Comparison of ENCODE assay signal across 17 cellular contexts in genomic region chr1:54651608-54652007, GRCh38. TPM values are rescaled to one million over a fixed set of nuclear protein-coding genes. Genes with fewer than 3 reads are reported as not detected.
A peak's percentile ranks its signal among the peaks of the same experiment; 100 is the strongest.
DNase-seq lines count a peak whose midpoint lies in the region; ATAC-seq and TF ChIP-seq lines count a peak whose summit lies in the region.
"Had no signal": no experiment of that assay in that cellular context is flagged by ENCODE, and none has a peak within 500 bp of the region (broad histone marks: within the 10 kb centered on the region; RNA-seq: fewer than 3 reads in every experiment).

No MANE protein-coding gene starts in this region.

- intact Hi-C loops in CD14-positive monocyte (cut with micrococcal nuclease) = no loop called here
- intact Hi-C loops in tibial artery (cut with DNase I; ENCODE audit: low total_unique reads) = no loop called here

- H3K27ac ChIP-seq in HL-60 (replicated peaks) = peak overlapping the region; percentile 79
- peak overlapping the region; percentile 77 for H3K27ac ChIP-seq in neutrophil
- no peak overlapping the region for H3K27ac ChIP-seq in tibial artery
- H3K27ac ChIP-seq: BLaER1 had no signal

- H3K27me3 ChIP-seq in HL-60 (ENCODE audit: insufficient read depth, poor library complexity, severe bottlenecking) (no peaks in the 10 kb centered on the region), neutrophil (no peaks in the 10 kb centered on the region), tibial artery (no peaks in the 10 kb centered on the region)
- H3K27me3 ChIP-seq: BLaER1 had no signal

- peaks cover 25% of the 10 kb centered on the region for H3K4me1 Mint-ChIP-seq in CD14-positive monocyte

- ATAC-seq in left lobe of liver (peak; percentile 71), GM21576 (IDR thresholded peaks at IDR 0.05; ENCODE audit: unreplicated experiment) (no peak)
- ATAC-seq: K562 had no signal

- H3K36me3 ChIP-seq in neutrophil = no peaks in the 10 kb centered on the region
- H3K36me3 ChIP-seq in tibial artery = no peaks in the 10 kb centered on the region
- H3K36me3 ChIP-seq: BLaER1 had no signal

- peaks cover 0 to 2% (median 0%) of the 10 kb centered on the region in 3 donors for H3K27me3 Mint-ChIP-seq in CD14-positive monocyte (ENCODE audit: low read depth in 3 of 3)

- H3K9me3 ChIP-seq in neutrophil = no peaks in the 10 kb centered on the region
- no peaks in the 10 kb centered on the region for H3K9me3 ChIP-seq in tibial artery
- H3K9me3 ChIP-seq: BLaER1 had no signal

- peaks cover 20 to 23% of the 10 kb centered on the region in 2 experiments for H3K4me1 ChIP-seq in neutrophil (ENCODE audit: control insufficient read depth in 1 of 2, insufficient read depth in 1 of 2, low read depth in 1 of 2, low read length in 1 of 2)
- peaks cover 0 to 4% (median 1%) of the 10 kb centered on the region in 4 donors for H3K4me1 ChIP-seq in tibial artery
- H3K4me1 ChIP-seq: BLaER1 had no signal

- H3K4me3 ChIP-seq in HL-60 (replicated peaks; ENCODE audit: insufficient read depth, low read length) (no peak overlapping the region), neutrophil (ENCODE audit: low read depth in 1 of 2, low read length in 1 of 2) (no peak overlapping the region), tibial artery (no peak overlapping the region)
- H3K4me3 ChIP-seq: BLaER1, K562 had no signal

- no peaks in the 10 kb centered on the region for H3K36me3 Mint-ChIP-seq in CD14-positive monocyte

- no peak for TF ChIP-seq CTCF in CD14-positive monocyte (IDR thresholded peaks at IDR 0.05)
- TF ChIP-seq CTCF in HL-60 (IDR thresholded peaks at IDR 0.05; ENCODE audit: insufficient read depth, low read length) = no peak
- no peak for TF ChIP-seq CTCF in neutrophil (IDR thresholded peaks at IDR 0.05)
- no peak for TF ChIP-seq CTCF in tibial artery (IDR thresholded peaks at IDR 0.05)

- H3K4me3 Mint-ChIP-seq in CD14-positive monocyte = peak overlapping the region in 1 of 2 donors; percentile 62
- H3K4me3 Mint-ChIP-seq: CD4-positive, alpha-beta T cell; H9; HFFc6 had no signal

- H3K27ac Mint-ChIP-seq in CD14-positive monocyte = peak overlapping the region in 1 of 7 donors; percentile 50
- H3K27ac Mint-ChIP-seq: CD4-positive, alpha-beta T cell; HFFc6 had no signal

- peaks cover 0 to 2% (median 0%) of the 10 kb centered on the region in 7 donors for H3K9me3 Mint-ChIP-seq in CD14-positive monocyte
- H3K9me3 Mint-ChIP-seq: CD4-positive, alpha-beta T cell; H9; HFFc6 had no signal

- peak; percentile 27 for DNase-seq in CD14-positive monocyte (ENCODE audit: low spot score)
- peak in 1 of 2 experiments; percentile 12 for DNase-seq in HL-60 (ENCODE audit: low read depth in 1 of 2, low spot score in 1 of 2)
- DNase-seq in left lobe of liver (ENCODE audit: low spot score) = peak; percentile 56
- DNase-seq in tibial artery = no peak
- no peak for DNase-seq in COLO829 (ENCODE audit: low spot score)
- DNase-seq: 8988T; CD4-positive, alpha-beta T cell; DMS153; DMS79 treated with DMSO at 0.1 percent for 48 hours; EL; GOT3; H9; HFFc6 had no signal

RNA-seq across cellular contexts. Expression of gene MROH7, which starts 10.0 kb away (rescaled TPM):
- polyA plus RNA-seq in CD14-positive monocyte = not detected
- total RNA-seq in left lobe of liver = 2.3 TPM
- total RNA-seq: K562 had no signal
- polyA plus RNA-seq: K562 had no signal

RNA-seq across cellular contexts. Expression of gene FAM151A, which starts 28.3 kb away (rescaled TPM):
- polyA plus RNA-seq in CD14-positive monocyte = not detected
- 78.9 TPM for total RNA-seq in left lobe of liver
- total RNA-seq: CD4-positive, alpha-beta T cell; H9; HFFc6; K562 had no signal
- polyA plus RNA-seq: K562 had no signal

Comparison
In these comparisons a context has a peak if more than half of its experiments do, and no peak if none do; other contexts are left out.
1. DNase-seq: peak in CD14-positive monocyte (single experiment) and left lobe of liver (single experiment); none in tibial artery (0 of 2) and COLO829 (single experiment).
2. H3K27ac ChIP-seq: peak in HL-60 (single experiment) and neutrophil (single experiment); none in tibial artery (0 of 2).